1 cellular context compared by ENCODE assay signal in the genomic region with DNA sequence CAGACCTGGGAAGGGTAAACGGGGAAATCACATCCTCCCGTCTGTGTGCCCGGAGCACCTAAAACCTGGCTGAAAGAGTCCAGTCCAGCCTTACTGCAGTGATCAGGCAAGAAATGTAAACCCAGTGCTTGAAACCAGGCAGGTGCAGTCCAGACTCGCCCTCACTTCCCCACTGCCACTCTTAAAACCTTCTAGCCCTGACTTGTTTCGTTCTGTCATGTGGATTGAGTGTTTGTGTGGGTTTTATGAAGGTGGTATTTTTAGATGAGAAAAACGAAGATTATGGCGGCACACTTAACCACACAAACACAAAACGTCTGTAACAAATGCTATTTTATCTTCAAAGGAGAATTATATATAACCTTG.
TF ChIP-seq lines count a peak whose summit lies in the region.

No MANE protein-coding gene starts in this region.

TF ChIP-seq in K562, 482 proteins besides CTCF, POLR2A, EP300 and RAD21:
- no peak for TF ChIP-seq HMG20A (CRISPR knock-in tag; conservative IDR thresholded peaks at IDR 0.05)
- TF ChIP-seq NFE2 (IDR thresholded peaks at IDR 0.05; ENCODE audit: low read depth): 0 out of 2 replicates have a peak, but pooled peaks have one; percentile 9
